Comparison of ENCODE assay signal across 23 cellular contexts in the genomic region with DNA sequence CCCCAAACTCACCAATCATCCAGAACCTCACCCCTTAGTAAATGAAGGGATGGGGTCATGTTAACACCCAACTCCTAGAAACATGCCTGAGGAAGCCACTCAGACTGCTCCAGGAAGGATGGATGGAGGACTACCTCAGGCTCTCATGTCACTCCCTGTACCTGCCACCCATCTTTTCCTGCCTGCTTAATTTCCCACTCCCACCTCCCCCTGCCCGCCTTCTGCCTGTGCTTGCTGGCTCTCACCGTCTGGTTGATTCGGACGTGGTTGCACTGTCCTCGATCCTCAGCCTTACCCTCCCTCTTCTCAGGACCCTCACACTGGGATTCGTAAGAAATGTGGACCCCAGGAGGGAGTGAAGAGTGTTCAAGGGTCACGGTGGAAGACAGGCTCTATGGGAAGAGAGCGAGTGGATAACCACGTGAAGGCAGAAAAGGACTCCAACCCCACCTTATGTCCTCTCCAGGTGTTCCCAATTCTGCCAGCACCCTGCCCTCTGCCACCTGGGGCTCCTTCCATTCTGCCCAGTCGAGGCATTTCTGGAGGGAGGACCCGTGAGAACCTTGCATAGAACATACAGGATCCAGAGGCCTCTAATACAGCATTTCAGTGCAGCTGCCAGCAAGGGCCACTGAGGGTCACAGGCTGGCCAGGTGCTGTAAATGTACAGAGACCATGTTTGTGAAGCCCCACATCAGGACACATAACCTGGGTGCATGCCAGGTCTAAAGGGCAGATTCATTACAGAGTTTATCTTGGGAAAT. TPM values are rescaled to one million over a fixed set of nuclear protein-coding genes. Genes with fewer than 3 reads are reported as not detected.
DNase-seq lines count a peak whose midpoint lies in the region; ATAC-seq and TF ChIP-seq lines count a peak whose summit lies in the region.
"Had no signal": no experiment of that assay in that cellular context is flagged by ENCODE, and none has a peak within 500 bp of the region (broad histone marks: within the 10 kb centered on the region; RNA-seq: fewer than 3 reads in every experiment).

No MANE protein-coding gene starts in this region.

- ATAC-seq in activated naive CD4-positive, alpha-beta T cell treated with anti-CD3 and anti-CD28 coated beads, Interleukin-2, amount 50 U/mL, for 72 hours = no peak
- ATAC-seq in GM18505 (IDR thresholded peaks at IDR 0.05; ENCODE audit: unreplicated experiment) = no peak
- no peak for ATAC-seq in activated T-helper 17 cell treated with anti-CD3 and anti-CD28 coated beads, Interleukin-2, amount 50 U/mL, for 72 hours (replicated peaks)
- ATAC-seq in stimulated activated naive B cell treated with anti-CD40 and anti-IgM and Interleukin-4, amounts not matched to agents 10 μg/mL and 1 μg/mL and 100 μg/mL, for 72 hours (replicated peaks) = no peak
- ATAC-seq: psoas muscle had no signal

- H3K36me3 Mint-ChIP-seq in activated naive CD4-positive, alpha-beta T cell treated with anti-CD3 and anti-CD28 coated beads, Interleukin-2, amount 50 U/mL, for 72 hours = no peaks in the 10 kb centered on the region
- H3K36me3 Mint-ChIP-seq in activated naive CD4-positive, alpha-beta T cell treated with anti-CD3 and anti-CD28 coated beads, Interleukin-2, amount 10 ng/mL, durations not matched to agents 7 days and 5 days = peaks cover 78% of the 10 kb centered on the region
- H3K36me3 Mint-ChIP-seq in activated T-helper 17 cell treated with anti-CD3 and anti-CD28 coated beads, Interleukin-2, amount 50 U/mL, for 72 hours (ENCODE audit: low read depth) = peaks cover 92% of the 10 kb centered on the region
- H3K36me3 Mint-ChIP-seq in stimulated activated naive B cell treated with anti-CD40 and anti-IgM and Interleukin-4, amounts not matched to agents 10 μg/mL and 1 μg/mL and 100 μg/mL, for 72 hours = peaks cover 47 to 76% of the 10 kb centered on the region in 2 donors
- H3K36me3 Mint-ChIP-seq: type B pancreatic cell had no signal

- CTCF ChIA-PET in activated naive CD4-positive, alpha-beta T cell treated with anti-CD3 and anti-CD28 coated beads, Interleukin-2, amount 10 ng/mL, durations not matched to agents 7 days and 5 days (lab: Charles Lee) = interaction anchor here (1.2 to 2.4 kb wide), 4 partner anchors 9 to 103 kb away, joined by 3 to 9 read pairs (median 4); no protein-coding TSS in a partner anchor

- no peaks in the 10 kb centered on the region for H3K9me3 Mint-ChIP-seq in activated naive CD4-positive, alpha-beta T cell treated with anti-CD3 and anti-CD28 coated beads, Interleukin-2, amount 50 U/mL, for 72 hours
- no peaks in the 10 kb centered on the region for H3K9me3 Mint-ChIP-seq in activated naive CD4-positive, alpha-beta T cell treated with anti-CD3 and anti-CD28 coated beads, Interleukin-2, amount 10 ng/mL, durations not matched to agents 7 days and 5 days
- H3K9me3 Mint-ChIP-seq in activated T-helper 17 cell treated with anti-CD3 and anti-CD28 coated beads, Interleukin-2, amount 50 U/mL, for 72 hours = no peaks in the 10 kb centered on the region
- no peaks in the 10 kb centered on the region for H3K9me3 Mint-ChIP-seq in stimulated activated naive B cell treated with anti-CD40 and anti-IgM and Interleukin-4, amounts not matched to agents 10 μg/mL and 1 μg/mL and 100 μg/mL, for 72 hours
- H3K9me3 Mint-ChIP-seq: type B pancreatic cell had no signal

- no peaks in the 10 kb centered on the region for H3K27me3 Mint-ChIP-seq in activated naive CD4-positive, alpha-beta T cell treated with anti-CD3 and anti-CD28 coated beads, Interleukin-2, amount 10 ng/mL, durations not matched to agents 7 days and 5 days
- H3K27me3 Mint-ChIP-seq in activated T-helper 17 cell treated with anti-CD3 and anti-CD28 coated beads, Interleukin-2, amount 50 U/mL, for 72 hours = no peaks in the 10 kb centered on the region
- H3K27me3 Mint-ChIP-seq in stimulated activated naive B cell treated with anti-CD40 and anti-IgM and Interleukin-4, amounts not matched to agents 10 μg/mL and 1 μg/mL and 100 μg/mL, for 72 hours = no peaks in the 10 kb centered on the region

- peak; percentile 13 for TF ChIP-seq POLR2A in GM18505 (IDR thresholded peaks at IDR 0.05; ENCODE audit: borderline replicate concordance, extremely low read depth, insufficient read depth, insufficient read length)

- DNase-seq in activated naive CD4-positive, alpha-beta T cell treated with anti-CD3 and anti-CD28 coated beads, Interleukin-2, amount 50 U/mL, for 72 hours (ENCODE audit: low spot score in 2 of 2) = no peak
- DNase-seq in activated naive CD4-positive, alpha-beta T cell treated with anti-CD3 and anti-CD28 coated beads, Interleukin-2, amount 10 ng/mL, durations not matched to agents 7 days and 5 days = no peak
- no peak for DNase-seq in stimulated activated naive B cell treated with anti-CD40 and anti-IgM and Interleukin-4, amounts not matched to agents 10 μg/mL and 1 μg/mL and 100 μg/mL, for 72 hours
- no peak for DNase-seq in HUDEP-2 (lab: John Stamatoyannopoulos, UW; ENCODE audit: unreplicated experiment in 76 of 76)
- no peak for DNase-seq in anterior cingulate cortex (lab: John Stamatoyannopoulos, UW)
- DNase-seq in NCI-H1092 treated with DMSO at 0.1 percent for 48 hours (lab: John Stamatoyannopoulos, UW) = no peak
- DNase-seq: activated CD4-positive, alpha-beta T cell treated with anti-CD3 and anti-CD28 coated beads for 48 hours; activated naive CD4-positive, alpha-beta T cell treated with anti-CD3 and anti-CD28 coated beads, Interleukin-2, amount 50 U/mL, for 16 hours; cerebellar nuclear complex; COR-L47; head of caudate nucleus; kidney glomerular epithelial cell; NCI-H1048; NCI-H187; NCI-H526; psoas muscle; stimulated activated CD8-positive, alpha-beta memory T cell treated with anti-CD3 and anti-CD28 coated beads, Interleukin-4, amount 100 ng/mL, for 48 hours had no signal

- H3K4me1 Mint-ChIP-seq in activated naive CD4-positive, alpha-beta T cell treated with anti-CD3 and anti-CD28 coated beads, Interleukin-2, amount 10 ng/mL, durations not matched to agents 7 days and 5 days = peaks cover 55% of the 10 kb centered on the region
- H3K4me1 Mint-ChIP-seq in activated T-helper 17 cell treated with anti-CD3 and anti-CD28 coated beads, Interleukin-2, amount 50 U/mL, for 72 hours = peaks cover 19% of the 10 kb centered on the region
- peaks cover 32 to 44% of the 10 kb centered on the region in 2 donors for H3K4me1 Mint-ChIP-seq in stimulated activated naive B cell treated with anti-CD40 and anti-IgM and Interleukin-4, amounts not matched to agents 10 μg/mL and 1 μg/mL and 100 μg/mL, for 72 hours

- H3K4me3 Mint-ChIP-seq in activated naive CD4-positive, alpha-beta T cell treated with anti-CD3 and anti-CD28 coated beads, Interleukin-2, amount 10 ng/mL, durations not matched to agents 7 days and 5 days = no peak overlapping the region
- H3K4me3 Mint-ChIP-seq in activated T-helper 17 cell treated with anti-CD3 and anti-CD28 coated beads, Interleukin-2, amount 50 U/mL, for 72 hours = no peak overlapping the region
- no peak overlapping the region for H3K4me3 Mint-ChIP-seq in stimulated activated naive B cell treated with anti-CD40 and anti-IgM and Interleukin-4, amounts not matched to agents 10 μg/mL and 1 μg/mL and 100 μg/mL, for 72 hours
- H3K4me3 Mint-ChIP-seq: type B pancreatic cell had no signal

- H3K27ac Mint-ChIP-seq in activated naive CD4-positive, alpha-beta T cell treated with anti-CD3 and anti-CD28 coated beads, Interleukin-2, amount 50 U/mL, for 72 hours = peak overlapping the region; percentile 47 to 80
- H3K27ac Mint-ChIP-seq in activated naive CD4-positive, alpha-beta T cell treated with anti-CD3 and anti-CD28 coated beads, Interleukin-2, amount 10 ng/mL, durations not matched to agents 7 days and 5 days = no peak overlapping the region
- H3K27ac Mint-ChIP-seq in activated T-helper 17 cell treated with anti-CD3 and anti-CD28 coated beads, Interleukin-2, amount 50 U/mL, for 72 hours = peak overlapping the region; percentile 81
- peak overlapping the region; percentile 95 for H3K27ac Mint-ChIP-seq in stimulated activated naive B cell treated with anti-CD40 and anti-IgM and Interleukin-4, amounts not matched to agents 10 μg/mL and 1 μg/mL and 100 μg/mL, for 72 hours
- H3K27ac Mint-ChIP-seq: type B pancreatic cell had no signal

RNA-seq across cellular contexts. Expression of gene ITGB7, which starts 12.9 kb away (rescaled TPM):
- 10 to 100 TPM; 71.4 to 76.3 TPM for total RNA-seq in activated naive CD4-positive, alpha-beta T cell treated with anti-CD3 and anti-CD28 coated beads, Interleukin-2, amount 50 U/mL, for 72 hours
- 100 to 1,000 TPM; 183 to 187 TPM for total RNA-seq in activated T-helper 17 cell treated with anti-CD3 and anti-CD28 coated beads, Interleukin-2, amount 50 U/mL, for 72 hours
- total RNA-seq: HT1080, LHCN-M2, lung microvascular endothelial cell had no signal

RNA-seq across cellular contexts. Expression of gene CSAD, which starts 13.4 kb away (rescaled TPM):
- total RNA-seq in activated naive CD4-positive, alpha-beta T cell treated with anti-CD3 and anti-CD28 coated beads, Interleukin-2, amount 50 U/mL, for 72 hours = 10 to 100 TPM; 24.4 to 55.8 TPM
- total RNA-seq in activated T-helper 17 cell treated with anti-CD3 and anti-CD28 coated beads, Interleukin-2, amount 50 U/mL, for 72 hours = 10 to 100 TPM; 29.8 to 43.5 TPM

RNA-seq across cellular contexts. Expression of gene ZNF740, which starts 13.6 kb away (rescaled TPM):
- total RNA-seq in activated naive CD4-positive, alpha-beta T cell treated with anti-CD3 and anti-CD28 coated beads, Interleukin-2, amount 50 U/mL, for 72 hours = 10 to 100 TPM; 36.8 to 43.2 TPM
- total RNA-seq in activated T-helper 17 cell treated with anti-CD3 and anti-CD28 coated beads, Interleukin-2, amount 50 U/mL, for 72 hours = 10 to 100 TPM; 41.8 to 42.3 TPM

RNA-seq across cellular contexts. Expression of gene RARG, which starts 37.9 kb away (rescaled TPM):
- total RNA-seq in activated naive CD4-positive, alpha-beta T cell treated with anti-CD3 and anti-CD28 coated beads, Interleukin-2, amount 50 U/mL, for 72 hours = 10 to 100 TPM; 15.5 to 23.5 TPM
- 10 to 100 TPM; 28.5 to 58.3 TPM for total RNA-seq in activated T-helper 17 cell treated with anti-CD3 and anti-CD28 coated beads, Interleukin-2, amount 50 U/mL, for 72 hours
